In the genomic region with DNA sequence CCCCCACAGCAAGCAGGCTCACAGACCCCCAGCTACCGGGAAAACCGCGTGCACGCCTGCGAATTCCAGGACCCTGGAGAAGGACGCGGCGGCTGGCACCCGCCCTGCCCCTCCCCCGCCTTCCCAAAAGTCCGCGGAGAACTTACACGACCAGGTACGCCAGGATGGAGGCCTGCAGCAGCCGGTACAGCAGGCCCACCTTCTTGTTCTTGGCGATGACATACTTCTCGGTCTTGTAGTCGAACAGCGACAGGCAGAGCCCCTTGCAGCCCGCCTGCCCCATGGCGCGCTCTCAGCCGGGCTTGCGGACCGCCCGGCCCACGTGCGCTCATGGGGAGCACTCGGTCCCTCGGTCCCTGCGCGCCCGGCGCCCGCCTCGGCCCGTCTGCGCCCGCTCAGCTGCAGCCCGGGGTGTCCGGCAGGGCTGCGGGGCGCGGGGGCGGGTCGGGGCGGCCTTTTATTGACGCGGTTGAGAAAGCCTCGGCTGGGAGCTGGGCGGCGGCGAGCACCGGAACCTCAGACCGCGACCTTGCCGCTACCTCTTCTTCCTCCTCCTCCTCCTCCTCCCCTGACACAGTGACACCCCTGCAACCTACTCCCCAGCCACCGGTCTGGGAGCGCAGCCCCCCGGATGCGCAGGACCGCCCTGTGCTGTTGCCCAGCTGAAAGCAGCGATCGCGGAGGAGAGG, we compare ENCODE assay signal across 7 cellular contexts. TPM values are rescaled to one million over a fixed set of nuclear protein-coding genes. Genes with fewer than 3 reads are reported as not detected.
DNase-seq lines count a peak whose midpoint lies in the region; ATAC-seq and TF ChIP-seq lines count a peak whose summit lies in the region.

TSS of gene P2RX5 (minus strand) at position 433 of the 689 bp plus-strand sequence. CDS start at position 283, 150 bp downstream.

- BruUV-seq in OCI-LY7 (replicated peaks; lab: Mats Ljungman, UMichigan): no TSS peak

- peak within 1 kb of the TSS; percentile 30; the same call in 1 of the 2 replicates for H2AFZ ChIP-seq in OCI-LY7 (ENCODE audit: low read length)
- H2AFZ ChIP-seq in hepatocyte: peak within 1 kb of the TSS; percentile 51

- peaks cover 18% of the 10 kb centered on the region for H3K4me1 Mint-ChIP-seq in activated naive CD4-positive, alpha-beta T cell treated with anti-CD3 and anti-CD28 coated beads, Interleukin-2, amount 50 U/mL, for 24 hours

- peaks cover 38% of the 10 kb centered on the region for H3K4me1 ChIP-seq in OCI-LY7 (ENCODE audit: insufficient read depth, low read length, poor library complexity, severe bottlenecking)
- H3K4me1 ChIP-seq in hepatocyte (ENCODE audit: insufficient read depth): peaks cover 5% of the 10 kb centered on the region
- H3K4me1 ChIP-seq in skeletal muscle tissue (ENCODE audit: control insufficient read depth in 3 of 3, insufficient read depth in 3 of 3, low read length in 3 of 3): peaks cover 5 to 35% (median 16%) of the 10 kb centered on the region in 3 donors

- H3K27me3 Mint-ChIP-seq in activated naive CD4-positive, alpha-beta T cell treated with anti-CD3 and anti-CD28 coated beads, Interleukin-2, amount 50 U/mL, for 24 hours: no peaks in the 10 kb centered on the region

- ATAC-seq in GM19035 (IDR thresholded peaks at IDR 0.05; ENCODE audit: unreplicated experiment) (peak; percentile 37), HG03097 (IDR thresholded peaks at IDR 0.05; ENCODE audit: low FRiP score, unreplicated experiment) (no peak)

- peak within 1 kb of the TSS; percentile 23 for H3K27ac Mint-ChIP-seq in activated naive CD4-positive, alpha-beta T cell treated with anti-CD3 and anti-CD28 coated beads, Interleukin-2, amount 50 U/mL, for 24 hours

- H4K20me1 ChIP-seq in OCI-LY7 (ENCODE audit: insufficient read depth, low read length): 0 out of 2 replicates have a peak, but pooled peaks cover 4% of the 10 kb centered on the region
- H4K20me1 ChIP-seq in hepatocyte (ENCODE audit: insufficient read depth, poor library complexity, severe bottlenecking): no peaks in the 10 kb centered on the region

- POLR2A ChIA-PET in OCI-LY7 (lab: Charles Lee): interaction anchor here (0.6 to 4.3 kb wide), 9 partner anchors 14 to 254 kb away, joined by 3 to 22 read pairs (median 4); partner anchors contain the start of gene HASPIN

- H3K4me3 ChIP-seq in OCI-LY7 (ENCODE audit: low read depth, low read length, poor library complexity, severe bottlenecking): peak within 1 kb of the TSS; percentile 79
- H3K4me3 ChIP-seq in hepatocyte: peak within 1 kb of the TSS; percentile 17
- H3K4me3 ChIP-seq in skeletal muscle tissue (ENCODE audit: low read length in 3 of 3): peak within 1 kb of the TSS; percentile 74 to 84 (median 75)

- CTCF ChIA-PET in OCI-LY7 (lab: Charles Lee; ENCODE audit: unreplicated experiment): interaction anchor here (0.6 to 1.2 kb wide), 2 partner anchors 15 to 36 kb away, joined by 3 to 4 read pairs; no protein-coding TSS in a partner anchor

- H3K9ac ChIP-seq in skeletal muscle tissue (ENCODE audit: low read depth in 1 of 3, low read length in 3 of 3): peak within 1 kb of the TSS; percentile 87 to 92 (median 91)

- H3K9me2 ChIP-seq in OCI-LY7 (ENCODE audit: insufficient read depth, low read length) (no peaks in the 10 kb centered on the region), hepatocyte (replicated peaks; ENCODE audit: insufficient read depth) (no peaks in the 10 kb centered on the region)

- H3K4me3 Mint-ChIP-seq in activated naive CD4-positive, alpha-beta T cell treated with anti-CD3 and anti-CD28 coated beads, Interleukin-2, amount 50 U/mL, for 24 hours: peak within 1 kb of the TSS; percentile 92

- H3K79me2 ChIP-seq in OCI-LY7 (ENCODE audit: insufficient read depth, low read depth, low read length) (peaks cover 50% of the 10 kb centered on the region), hepatocyte (no peaks in the 10 kb centered on the region)

- H3K4me2 ChIP-seq in OCI-LY7 (ENCODE audit: low read length): peak within 1 kb of the TSS; percentile 75
- H3K4me2 ChIP-seq in hepatocyte: peak within 1 kb of the TSS; percentile 97

- no peaks in the 10 kb centered on the region for H3K36me3 Mint-ChIP-seq in activated naive CD4-positive, alpha-beta T cell treated with anti-CD3 and anti-CD28 coated beads, Interleukin-2, amount 50 U/mL, for 24 hours

- H3K9me3 ChIP-seq in OCI-LY7 (ENCODE audit: low read length): peaks cover 13% of the 10 kb centered on the region; the same call in 1 of the 2 replicates
- H3K9me3 ChIP-seq in hepatocyte (ENCODE audit: low read depth): no peaks in the 10 kb centered on the region
- no peaks in the 10 kb centered on the region for H3K9me3 ChIP-seq in skeletal muscle tissue (ENCODE audit: control insufficient read depth in 3 of 3, low read length in 3 of 3)

- 3% methylated on average over 30 of the region's 65 CpGs for WGBS in hepatocyte (ENCODE audit: low lambda C conversion rate, missing lambda C conversion rate)

- DNase-seq in OCI-LY7 (ENCODE audit: low spot score): peak; percentile 87
- peak; percentile 39 for DNase-seq in hepatocyte (ENCODE audit: low spot score)
- DNase-seq in NCI-H2107 (lab: John Stamatoyannopoulos, UW): no peak

- intact Hi-C loops in OCI-LY7 (cut with micrococcal nuclease; ENCODE audit: unreplicated experiment): loop anchor here (1.0 kb wide), 1 partner anchor 15 kb away; no protein-coding TSS in a partner anchor

- no peaks in the 10 kb centered on the region for H3K9me3 Mint-ChIP-seq in activated naive CD4-positive, alpha-beta T cell treated with anti-CD3 and anti-CD28 coated beads, Interleukin-2, amount 50 U/mL, for 24 hours

- H3K27ac ChIP-seq in OCI-LY7 (ENCODE audit: low read depth, low read length, poor library complexity, severe bottlenecking): peak within 1 kb of the TSS; percentile 87
- no peak within 1 kb of the TSS for H3K27ac ChIP-seq in hepatocyte
- peak within 1 kb of the TSS; percentile 99 for H3K27ac ChIP-seq in skeletal muscle tissue (ENCODE audit: low read depth, low read length)

- H3K36me3 ChIP-seq in OCI-LY7 (ENCODE audit: insufficient read depth, low read length) (peaks cover 31% of the 10 kb centered on the region), hepatocyte (replicated peaks; ENCODE audit: insufficient read depth, low read depth) (no peaks in the 10 kb centered on the region), skeletal muscle tissue (ENCODE audit: control insufficient read depth in 3 of 3, insufficient read depth in 3 of 3, low read length in 3 of 3) (peaks cover 0 to 6% (median 6%) of the 10 kb centered on the region in 3 donors)

- no peak for TF ChIP-seq CTCF in OCI-LY7 (conservative IDR thresholded peaks at IDR 0.05; ENCODE audit: low read length)
- TF ChIP-seq CTCF in hepatocyte (IDR thresholded peaks at IDR 0.05; ENCODE audit: poor library complexity): no peak

- H3K27me3 ChIP-seq in hepatocyte (peaks cover 52% of the 10 kb centered on the region), skeletal muscle tissue (ENCODE audit: control insufficient read depth in 3 of 3, insufficient read depth in 3 of 3, low read length in 3 of 3) (peaks cover 0 to 15% (median 5%) of the 10 kb centered on the region in 3 donors)

RNA-seq across cellular contexts. Expression of gene P2RX5, which starts in this region (rescaled TPM):
- 143 and 150 TPM in 2 replicates for total RNA-seq in OCI-LY7 (2014; rRNA removed; shearing (Covaris generic))
- total RNA-seq in OCI-LY7 (2022) (173 and 195 TPM in 2 replicates), hepatocyte (0.36 TPM in 1 of 2 replicates, not detected in the other), skeletal muscle tissue (13.0 TPM)
- polyA plus RNA-seq in hepatocyte: 0.32 TPM in 1 of 2 replicates, not detected in the other

Comparison
In these comparisons a context has a peak if more than half of its experiments do, and no peak if none do; other contexts are left out.
1. RNA of gene P2RX5 (total RNA-seq): 143 to 195 TPM in OCI-LY7 and 13.0 TPM in skeletal muscle tissue (single experiment); 0.36 TPM in hepatocyte; every median in the first group is over 10 times any median in the second.
2. RNA of gene P2RX5 (total RNA-seq): 143 to 195 TPM in OCI-LY7; 13.0 TPM in skeletal muscle tissue (single experiment); every median in the first group is over 10 times any median in the second.
3. Peak in DNase-seq, H3K4me3 ChIP-seq and H3K4me2 ChIP-seq in hepatocyte; RNA of the gene not detected or under 1 TPM.
4. H3K4me3 ChIP-seq: peak in every context shown above with its lines; median percentile 79 in OCI-LY7; 75 in skeletal muscle tissue; 17 in hepatocyte.